Comparison of ENCODE assay signal across 21 cellular contexts in the genomic region with DNA sequence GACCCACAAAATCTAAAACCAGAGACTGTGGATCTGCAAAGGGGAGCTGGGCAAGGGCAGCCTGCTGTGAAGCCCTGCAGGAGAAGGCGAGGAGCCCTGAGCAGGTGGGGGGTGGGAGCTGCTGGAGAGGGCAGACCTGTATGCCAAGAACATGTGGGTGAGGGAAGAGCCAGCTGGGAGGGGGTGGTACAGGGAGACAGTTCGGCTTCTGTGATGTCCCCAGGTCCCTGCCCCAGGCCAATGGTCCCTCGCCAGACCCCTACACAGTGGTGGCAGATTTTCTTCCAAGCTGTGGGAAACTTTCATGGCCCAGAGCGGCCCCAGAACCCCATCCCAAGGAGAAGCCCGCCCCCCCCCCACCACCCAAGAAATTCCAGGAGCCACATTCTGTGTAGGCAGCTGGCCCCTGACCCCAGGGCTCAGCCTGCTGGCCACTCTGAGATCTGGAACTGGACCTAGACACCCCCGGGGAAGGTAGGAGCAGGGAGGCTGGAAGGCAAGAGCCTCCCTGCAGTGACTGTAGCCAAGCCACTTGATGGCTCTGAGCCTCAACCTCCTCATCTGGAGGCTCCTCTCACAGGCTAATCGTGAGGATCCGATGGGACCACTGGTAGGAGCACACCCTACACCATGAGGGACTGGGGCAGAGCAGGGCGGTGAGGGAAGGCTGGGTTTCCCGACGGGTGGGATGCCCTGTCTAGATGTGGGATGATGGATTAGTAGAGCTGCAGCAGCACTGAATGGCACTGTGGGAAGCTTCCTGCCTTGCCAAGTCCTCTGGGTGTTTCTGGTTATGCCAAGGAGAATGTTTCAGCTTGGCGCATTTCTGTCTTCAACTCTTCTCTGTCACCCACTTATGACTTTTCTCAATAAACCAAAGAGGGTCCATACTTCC. TPM values are rescaled to one million over a fixed set of nuclear protein-coding genes. Genes with fewer than 3 reads are reported as not detected.
DNase-seq lines count a peak whose midpoint lies in the region; ATAC-seq and TF ChIP-seq lines count a peak whose summit lies in the region.
"Had no signal": no experiment of that assay in that cellular context is flagged by ENCODE, and none has a peak within 500 bp of the region (broad histone marks: within the 10 kb centered on the region; RNA-seq: fewer than 3 reads in every experiment).

No MANE protein-coding gene starts in this region.

- POLR2A ChIA-PET in CD4-positive, alpha-beta T cell (lab: Charles Lee): no interaction called here

- TF ChIP-seq CTCF in colonic mucosa (IDR thresholded peaks at IDR 0.05) (no peak), mesothelial cell of epicardium (IDR thresholded peaks at IDR 0.05; ENCODE audit: unreplicated experiment) (no peak), vagina (IDR thresholded peaks at IDR 0.05) (no peak)
- no peak for TF ChIP-seq CTCF in CD4-positive, alpha-beta T cell (IDR thresholded peaks at IDR 0.05)

- CTCF ChIA-PET in CD4-positive, alpha-beta T cell (lab: Charles Lee): no interaction called here

- peak overlapping the region; percentile 2 for H3K27ac Mint-ChIP-seq in mesothelial cell of epicardium
- H3K27ac Mint-ChIP-seq in CD4-positive, alpha-beta T cell: no peak overlapping the region
- no peak overlapping the region for H3K27ac Mint-ChIP-seq in T-helper 2 cell treated with Interferon-gamma antibody and Interleukin-4, amounts not matched to agents 5 μg/mL and 100 μg/mL, for 36 hours
- H3K27ac Mint-ChIP-seq: activated CD4-positive, alpha-beta memory T cell treated with anti-CD3 and anti-CD28 coated beads for 36 hours; activated naive CD4-positive, alpha-beta T cell treated with anti-CD3 and anti-CD28 coated beads, Interleukin-2, amount 50 U/mL, for 72 hours; natural killer cell treated with Interleukin-12 subunit alpha and Interleukin-12 subunit beta and Interleukin-15 and Interleukin-18, amount 100 ng/mL, for 72 hours had no signal

- no peaks in the 10 kb centered on the region for H3K36me3 Mint-ChIP-seq in mesothelial cell of epicardium
- H3K36me3 Mint-ChIP-seq in CD4-positive, alpha-beta T cell (ENCODE audit: low read depth): no peaks in the 10 kb centered on the region
- H3K36me3 Mint-ChIP-seq in T-helper 2 cell treated with Interferon-gamma antibody and Interleukin-4, amounts not matched to agents 5 μg/mL and 100 μg/mL, for 36 hours (ENCODE audit: low read depth): no peaks in the 10 kb centered on the region
- H3K36me3 Mint-ChIP-seq: activated CD4-positive, alpha-beta memory T cell treated with anti-CD3 and anti-CD28 coated beads for 36 hours; activated naive CD4-positive, alpha-beta T cell treated with anti-CD3 and anti-CD28 coated beads, Interleukin-2, amount 50 U/mL, for 72 hours; natural killer cell treated with Interleukin-12 subunit alpha and Interleukin-12 subunit beta and Interleukin-15 and Interleukin-18, amount 100 ng/mL, for 72 hours had no signal

- H3K4me3 ChIP-seq in colonic mucosa (no peak overlapping the region), vagina (no peak overlapping the region)
- H3K4me3 ChIP-seq: body of pancreas had no signal

- H3K4me1 ChIP-seq in colonic mucosa (peaks cover 5% of the 10 kb centered on the region), vagina (peaks cover 9% of the 10 kb centered on the region)
- H3K4me1 ChIP-seq: body of pancreas had no signal

- no peaks in the 10 kb centered on the region for H3K27me3 Mint-ChIP-seq in mesothelial cell of epicardium (ENCODE audit: low read depth)
- H3K27me3 Mint-ChIP-seq in CD4-positive, alpha-beta T cell: no peaks in the 10 kb centered on the region
- peaks cover 2% of the 10 kb centered on the region for H3K27me3 Mint-ChIP-seq in T-helper 2 cell treated with Interferon-gamma antibody and Interleukin-4, amounts not matched to agents 5 μg/mL and 100 μg/mL, for 36 hours (ENCODE audit: low read depth)

- H3K27me3 ChIP-seq in colonic mucosa: no peaks in the 10 kb centered on the region
- H3K27me3 ChIP-seq in vagina: no peaks in the 10 kb centered on the region
- no peaks in the 10 kb centered on the region for H3K27me3 ChIP-seq in CD4-positive, alpha-beta T cell (ENCODE audit: control insufficient read depth, insufficient read depth, low read length)
- H3K27me3 ChIP-seq: body of pancreas had no signal

- no peak for TF ChIP-seq POLR2A in vagina (IDR thresholded peaks at IDR 0.05)

- DNase-seq in activated CD8-positive, alpha-beta memory T cell treated with anti-CD3 and anti-CD28 coated beads, Interleukin-2, amount 50 U/mL, for 48 hours: peak; percentile 35
- DNase-seq in activated CD8-positive, alpha-beta memory T cell treated with anti-CD3 and anti-CD28 coated beads for 24 hours: no peak
- DNase-seq in colonic mucosa: peak; percentile 16
- no peak for DNase-seq in mesothelial cell of epicardium (ENCODE audit: low spot score in 2 of 2, unreplicated experiment in 2 of 2)
- peak; percentile 64 to 70 for DNase-seq in vagina (ENCODE audit: extremely low spot score in 2 of 2)
- no peak for DNase-seq in CD4-positive, alpha-beta T cell
- DNase-seq in T-helper 2 cell treated with Interferon-gamma antibody and Interleukin-4, amounts not matched to agents 5 μg/mL and 100 μg/mL, for 36 hours (ENCODE audit: low spot score): no peak
- no peak for DNase-seq in activated effector memory CD4-positive, alpha-beta T cell treated with Interleukin-2 at 50 U/mL for 16 hours
- DNase-seq: activated CD4-positive, alpha-beta memory T cell treated with anti-CD3 and anti-CD28 coated beads for 36 hours; NCI-H1048; NCI-H2081 treated with DMSO at 0.1 percent for 48 hours; NCI-H510A treated with DMSO at 0.1 percent for 48 hours had no signal

- H3K9me3 Mint-ChIP-seq in mesothelial cell of epicardium: no peaks in the 10 kb centered on the region
- H3K9me3 Mint-ChIP-seq in CD4-positive, alpha-beta T cell: no peaks in the 10 kb centered on the region
- H3K9me3 Mint-ChIP-seq in T-helper 2 cell treated with Interferon-gamma antibody and Interleukin-4, amounts not matched to agents 5 μg/mL and 100 μg/mL, for 36 hours: no peaks in the 10 kb centered on the region
- H3K9me3 Mint-ChIP-seq: activated CD4-positive, alpha-beta memory T cell treated with anti-CD3 and anti-CD28 coated beads for 36 hours; activated naive CD4-positive, alpha-beta T cell treated with anti-CD3 and anti-CD28 coated beads, Interleukin-2, amount 50 U/mL, for 72 hours; natural killer cell treated with Interleukin-12 subunit alpha and Interleukin-12 subunit beta and Interleukin-15 and Interleukin-18, amount 100 ng/mL, for 72 hours had no signal

- no peak for ATAC-seq in CD4-positive, alpha-beta T cell (ENCODE audit: poor library complexity)
- ATAC-seq: activated naive CD4-positive, alpha-beta T cell treated with anti-CD3 and anti-CD28 coated beads, Interleukin-2, amount 50 U/mL, for 72 hours; body of pancreas; natural killer cell treated with Interleukin-12 subunit alpha and Interleukin-12 subunit beta and Interleukin-15 and Interleukin-18, amount 100 ng/mL, for 72 hours; Right ventricle myocardium inferior had no signal

- no peak overlapping the region for H3K4me3 Mint-ChIP-seq in mesothelial cell of epicardium
- H3K4me3 Mint-ChIP-seq in CD4-positive, alpha-beta T cell: no peak overlapping the region
- no peak overlapping the region for H3K4me3 Mint-ChIP-seq in T-helper 2 cell treated with Interferon-gamma antibody and Interleukin-4, amounts not matched to agents 5 μg/mL and 100 μg/mL, for 36 hours
- H3K4me3 Mint-ChIP-seq: activated CD4-positive, alpha-beta memory T cell treated with anti-CD3 and anti-CD28 coated beads for 36 hours; natural killer cell treated with Interleukin-12 subunit alpha and Interleukin-12 subunit beta and Interleukin-15 and Interleukin-18, amount 100 ng/mL, for 72 hours had no signal

- H3K27ac ChIP-seq in colonic mucosa: no peak overlapping the region
- H3K27ac ChIP-seq in vagina: peak overlapping the region; percentile 20
- H3K27ac ChIP-seq in CD4-positive, alpha-beta T cell (ENCODE audit: low read depth, low read length): no peak overlapping the region
- H3K27ac ChIP-seq: body of pancreas, KMS-11 had no signal

- H3K9me3 ChIP-seq in colonic mucosa: no peaks in the 10 kb centered on the region
- no peaks in the 10 kb centered on the region for H3K9me3 ChIP-seq in vagina
- H3K9me3 ChIP-seq in CD4-positive, alpha-beta T cell (ENCODE audit: control insufficient read depth, low read length): no peaks in the 10 kb centered on the region
- H3K9me3 ChIP-seq: body of pancreas had no signal

- H3K9ac ChIP-seq in colonic mucosa (ENCODE audit: low read depth in 2 of 2, low read length in 2 of 2): no peak overlapping the region
- H3K9ac ChIP-seq: KMS-11 had no signal

- peaks cover 43% of the 10 kb centered on the region for H3K4me1 Mint-ChIP-seq in mesothelial cell of epicardium
- no peaks in the 10 kb centered on the region for H3K4me1 Mint-ChIP-seq in CD4-positive, alpha-beta T cell (ENCODE audit: low read depth)
- H3K4me1 Mint-ChIP-seq in T-helper 2 cell treated with Interferon-gamma antibody and Interleukin-4, amounts not matched to agents 5 μg/mL and 100 μg/mL, for 36 hours (ENCODE audit: low read depth): peaks cover 4% of the 10 kb centered on the region

- no peaks in the 10 kb centered on the region for H3K36me3 ChIP-seq in colonic mucosa
- no peaks in the 10 kb centered on the region for H3K36me3 ChIP-seq in vagina

- intact Hi-C loops in colonic mucosa (cut with DNase I): no loop called here
- intact Hi-C loops in vagina (cut with DNase I): no loop called here
- intact Hi-C loops in CD4-positive, alpha-beta T cell (cut with DNase I, micrococcal nuclease): no loop called here

RNA-seq across cellular contexts. Expression of a gene that starts 22.6 kb away (rescaled TPM):
- 10 to 100 TPM in 1 of 2 donors, 1 to 10 TPM in 1; 7.2 to 26.1 TPM for total RNA-seq in colonic mucosa
- total RNA-seq in mesothelial cell of epicardium: 0.07 to 0.27 TPM (median 0.18 TPM) in 3 replicates
- total RNA-seq in vagina: 21.4 TPM
- under 1 TPM; 0.45 to 0.52 TPM for total RNA-seq in CD4-positive, alpha-beta T cell
- total RNA-seq: dermis microvascular lymphatic vessel endothelial cell, glomerular endothelial cell had no signal

RNA-seq across cellular contexts. Expression of a gene that starts 46.7 kb away (rescaled TPM):
- total RNA-seq in colonic mucosa (10 to 100 TPM in 1 of 2 donors, 1 to 10 TPM in 1; 8.6 to 18.1 TPM), mesothelial cell of epicardium (100 to 105 TPM (median 102 TPM) in 3 replicates), vagina (173 TPM)
- total RNA-seq in CD4-positive, alpha-beta T cell: not detected

RNA-seq across cellular contexts. Expression of a gene that starts 57.6 kb away (rescaled TPM):
- total RNA-seq in colonic mucosa (100 to 1,000 TPM; 299 to 498 TPM), mesothelial cell of epicardium (0.51 to 1.1 TPM (median 0.68 TPM) in 3 replicates), vagina (not detected)
- not detected for total RNA-seq in CD4-positive, alpha-beta T cell
- total RNA-seq: activated CD4-positive, alpha-beta memory T cell treated with anti-CD3 and anti-CD28 coated beads for 36 hours; activated naive CD4-positive, alpha-beta T cell treated with anti-CD3 and anti-CD28 coated beads, Interleukin-2, amount 50 U/mL, for 72 hours; body of pancreas; dermis microvascular lymphatic vessel endothelial cell; glomerular endothelial cell; lower leg skin; natural killer cell treated with Interleukin-12 subunit alpha and Interleukin-12 subunit beta and Interleukin-15 and Interleukin-18, amount 100 ng/mL, for 72 hours; Right ventricle myocardium inferior; T-helper 1 cell treated with Interleukin-12 subunit alpha and Interleukin-12 subunit beta and Interleukin-4 antibody, amounts not matched to agents 30 ng/mL and 1 ng/mL, for 36 hours had no signal

Comparison
In these comparisons a context has a peak if more than half of its experiments do, and no peak if none do; other contexts are left out.
1. DNase-seq: peak in activated CD8-positive, alpha-beta memory T cell treated with anti-CD3 and anti-CD28 coated beads, Interleukin-2, amount 50 U/mL, for 48 hours (single experiment), colonic mucosa (single experiment) and vagina (2 of 2); none in activated CD8-positive, alpha-beta memory T cell treated with anti-CD3 and anti-CD28 coated beads for 24 hours (single experiment), mesothelial cell of epicardium (0 of 2), CD4-positive, alpha-beta T cell (0 of 10), T-helper 2 cell treated with Interferon-gamma antibody and Interleukin-4, amounts not matched to agents 5 μg/mL and 100 μg/mL, for 36 hours (single experiment) and activated effector memory CD4-positive, alpha-beta T cell treated with Interleukin-2 at 50 U/mL for 16 hours (single experiment).
2. RNA of a gene that starts 46.7 kb away (total RNA-seq): 173 TPM in vagina (single experiment), 100 to 105 TPM in mesothelial cell of epicardium and 8.6 to 18.1 TPM in colonic mucosa; not detected in CD4-positive, alpha-beta T cell; every median in the first group is over 4 times any median in the second.
3. RNA of a gene that starts 57.6 kb away (total RNA-seq): 299 to 498 TPM in colonic mucosa; 0.51 to 1.1 TPM in mesothelial cell of epicardium, not detected in vagina (single experiment) and not detected in CD4-positive, alpha-beta T cell; every median in the first group is over 100 times any median in the second.